ENCODE assay signal across 8 cellular contexts in the genomic region with DNA sequence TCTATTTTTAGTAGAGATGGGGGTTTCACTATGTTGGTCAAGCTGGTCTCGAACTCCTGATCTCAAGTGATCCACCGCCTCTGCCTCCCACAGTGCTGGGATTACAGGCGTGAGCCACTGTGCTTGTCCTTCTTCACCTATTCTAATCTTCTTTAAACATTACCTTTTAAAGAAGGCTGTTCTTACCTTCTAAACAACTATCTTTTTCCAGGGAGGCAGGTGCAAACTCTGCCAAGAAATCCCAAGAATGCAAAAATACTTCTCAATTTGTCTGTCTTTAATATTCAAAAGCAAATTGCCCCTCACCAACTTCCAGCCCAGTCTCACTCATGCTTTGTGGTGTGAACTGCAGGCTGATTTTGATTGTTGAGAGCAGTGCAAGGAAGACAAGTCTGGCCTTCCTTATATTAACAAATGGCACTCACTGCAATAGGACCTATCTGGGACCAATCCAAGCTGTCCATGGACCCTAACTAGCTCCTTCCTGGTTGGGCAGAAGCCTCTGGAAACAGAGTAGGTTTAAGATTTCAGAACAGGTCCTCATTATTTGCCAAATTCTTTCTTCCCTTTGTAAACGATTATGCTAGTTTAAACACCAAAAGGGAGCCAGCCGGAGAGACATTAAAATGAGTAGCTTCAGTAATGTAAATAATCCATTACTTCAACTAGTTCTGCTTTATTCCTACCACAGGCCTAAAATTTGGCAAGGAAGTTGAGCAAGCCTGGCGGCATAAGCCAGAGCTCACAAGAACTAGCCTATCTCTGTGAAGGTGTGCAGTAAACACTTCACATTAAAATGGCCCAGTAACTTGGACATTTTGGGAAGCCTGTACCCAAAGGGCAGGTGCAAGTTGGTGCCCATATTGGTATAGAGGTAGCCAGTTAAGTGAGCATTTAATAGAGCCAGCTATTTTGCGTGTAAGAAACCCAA. TPM values are rescaled to one million over a fixed set of nuclear protein-coding genes. Genes with fewer than 3 reads are reported as not detected.
DNase-seq lines count a peak whose midpoint lies in the region; ATAC-seq and TF ChIP-seq lines count a peak whose summit lies in the region.

No MANE protein-coding gene starts in this region.

- H2AK5ac ChIP-seq in H9 (ENCODE audit: insufficient read length, low read length): no peak overlapping the region

- peaks cover 12% of the 10 kb centered on the region for H3K23me2 ChIP-seq in H9 (ENCODE audit: insufficient read length, low read depth, low read length, poor library complexity, severe bottlenecking)

- H2BK12ac ChIP-seq in H9 (ENCODE audit: insufficient read length, low read depth, low read length): no peak overlapping the region

- H3K79me1 ChIP-seq in H9 (ENCODE audit: insufficient read depth, low read depth, low read length, poor library complexity, severe bottlenecking): no peaks in the 10 kb centered on the region

- no peak overlapping the region for H2BK15ac ChIP-seq in H9 (ENCODE audit: low read depth, low read length)

- H3K27ac ChIP-seq in ACC112 (ENCODE audit: low read depth, low read length) (peak overlapping the region; percentile 94), H9 (ENCODE audit: insufficient read length, low read depth, low read length) (peak overlapping the region; percentile 83), esophagus muscularis mucosa (replicated peaks in 1 of 4) (peak overlapping the region; percentile 90 to 99 (median 97))

- H3K4me1 ChIP-seq in ACC112 (ENCODE audit: control insufficient read depth, insufficient read depth, low read length, unreplicated experiment): peaks cover 7% of the 10 kb centered on the region
- no peaks in the 10 kb centered on the region for H3K4me1 ChIP-seq in H9 (ENCODE audit: insufficient read depth, low read length)
- peaks cover 26 to 34% (median 28%) of the 10 kb centered on the region in 4 donors for H3K4me1 ChIP-seq in esophagus muscularis mucosa

- H2AFZ ChIP-seq in ACC112 (ENCODE audit: low read length, unreplicated experiment): no peak overlapping the region
- H2AFZ ChIP-seq in H9 (ENCODE audit: low read length): no peak overlapping the region

- no peak for TF ChIP-seq POLR2A in esophagus muscularis mucosa (IDR thresholded peaks at IDR 0.05; ENCODE audit: low read depth)

- H4K20me1 ChIP-seq in H9 (ENCODE audit: control insufficient read depth, insufficient read depth, insufficient read length): no peaks in the 10 kb centered on the region

- H3K4me3 Mint-ChIP-seq in H9: peak overlapping the region; percentile 90 to 98
- H3K4me3 Mint-ChIP-seq in osteocyte (ENCODE audit: unreplicated experiment): peak overlapping the region; percentile 99

- no peak for ATAC-seq in GM21576 (IDR thresholded peaks at IDR 0.05; ENCODE audit: unreplicated experiment)

- H4K8ac ChIP-seq in H9 (replicated peaks; ENCODE audit: insufficient read length, low read depth, low read length): no peak overlapping the region

- peaks cover 27% of the 10 kb centered on the region for H3K79me2 ChIP-seq in ACC112 (ENCODE audit: control insufficient read depth, insufficient read depth, low read length, unreplicated experiment)
- 0 out of 2 replicates have a peak, but pooled peaks cover 2% of the 10 kb centered on the region for H3K79me2 ChIP-seq in H9 (ENCODE audit: insufficient read depth, low read length)

- no peak overlapping the region for H2BK20ac ChIP-seq in H9 (ENCODE audit: low read depth, low read length, poor library complexity, severe bottlenecking)

- TF ChIP-seq CTCF in H9 (conservative IDR thresholded peaks at IDR 0.05) (no peak), esophagus muscularis mucosa (IDR thresholded peaks at IDR 0.05) (no peak), osteocyte (IDR thresholded peaks at IDR 0.05) (no peak)

- H3K14ac ChIP-seq in H9 (ENCODE audit: insufficient read depth, low read length): no peak overlapping the region

- H2BK5ac ChIP-seq in H9 (ENCODE audit: insufficient read length, low read length): no peak overlapping the region

- H3K36me3 ChIP-seq in ACC112 (ENCODE audit: insufficient read depth, low read length): no peaks in the 10 kb centered on the region
- H3K36me3 ChIP-seq in esophagus muscularis mucosa: peaks cover 2 to 12% (median 6%) of the 10 kb centered on the region in 4 donors

- H3K9ac ChIP-seq in H9 (ENCODE audit: extremely low read depth, insufficient read length, low read length): peak overlapping the region; percentile 93

- peak overlapping the region; percentile 90 for H3K4me2 ChIP-seq in H9 (ENCODE audit: insufficient read depth, insufficient read length, low read length)

- H3K4me1 Mint-ChIP-seq in H9 (peaks cover 9% of the 10 kb centered on the region in 2 experiments), osteocyte (ENCODE audit: unreplicated experiment) (peaks cover 17% of the 10 kb centered on the region)

- H3K9me3 Mint-ChIP-seq in H9 (no peaks in the 10 kb centered on the region), osteocyte (ENCODE audit: unreplicated experiment) (no peaks in the 10 kb centered on the region)

- H3T11ph ChIP-seq in H9 (ENCODE audit: low read length): no peak overlapping the region

- peaks cover under 1 to 11% (median 9%) of the 10 kb centered on the region in 3 experiments; a peak in 5 of 7 replicates for H3K36me3 Mint-ChIP-seq in H9 (ENCODE audit: insufficient read depth in 1 of 3, low read depth in 3 of 3)
- peaks cover 6% of the 10 kb centered on the region for H3K36me3 Mint-ChIP-seq in osteocyte (ENCODE audit: unreplicated experiment)

- H4K5ac ChIP-seq in H9 (ENCODE audit: insufficient read length, low read depth, low read length): no peak overlapping the region

- no peak for DNase-seq in H9
- peak; percentile 32 for DNase-seq in SW480 (ENCODE audit: low spot score)
- DNase-seq in esophagus muscularis mucosa (ENCODE audit: extremely low spot score): no peak
- DNase-seq in osteocyte (ENCODE audit: extremely low spot score, unreplicated experiment): no peak
- no peak for DNase-seq in iPS-NIHi7 (ENCODE audit: extremely low spot score)
- no peak for DNase-seq in NCI-H774 (lab: John Stamatoyannopoulos, UW)

- H3K27me3 ChIP-seq in ACC112 (ENCODE audit: insufficient read depth, low read length) (no peaks in the 10 kb centered on the region), H9 (ENCODE audit: insufficient read depth, low read length) (0 out of 2 replicates have a peak, but pooled peaks cover 1% of the 10 kb centered on the region), esophagus muscularis mucosa (no peaks in the 10 kb centered on the region)

- H3K56ac ChIP-seq in H9 (ENCODE audit: insufficient read length, low read depth, low read length): no peak overlapping the region

- TF ChIP-seq EP300 in esophagus muscularis mucosa (IDR thresholded peaks at IDR 0.05): no peak

- H3K4me3 ChIP-seq in ACC112 (ENCODE audit: low read depth, low read length) (peak overlapping the region; percentile 81), esophagus muscularis mucosa (peak overlapping the region; percentile 68 to 97 (median 88))

- no peaks in the 10 kb centered on the region for H3K9me3 ChIP-seq in H9 (ENCODE audit: control insufficient read depth, low read depth, low read length)
- H3K9me3 ChIP-seq in esophagus muscularis mucosa: no peaks in the 10 kb centered on the region

- no CpG with 5 or more reads among the region's 7 CpGs for WGBS in H9 (ENCODE audit: extremely low coverage, insufficient read length, low lambda C conversion rate)
- WGBS in esophagus muscularis mucosa: 42% methylated on average over 7 of the region's 7 CpGs

- intact Hi-C loops in esophagus muscularis mucosa (cut with DNase I): no loop called here

- H3K27ac Mint-ChIP-seq in H9: peak overlapping the region; percentile 90 to 97 (median 92)
- peak overlapping the region; percentile 100 for H3K27ac Mint-ChIP-seq in osteocyte (ENCODE audit: unreplicated experiment)

- H3K18ac ChIP-seq in H9 (ENCODE audit: insufficient read length, low read depth, low read length): no peak overlapping the region

- no peaks in the 10 kb centered on the region; the same call in 1 of the 2 replicates for H3K27me3 Mint-ChIP-seq in H9 (ENCODE audit: low read depth)
- no peaks in the 10 kb centered on the region for H3K27me3 Mint-ChIP-seq in osteocyte (ENCODE audit: unreplicated experiment)

- H3K4ac ChIP-seq in H9 (ENCODE audit: low read depth, low read length): no peak overlapping the region

- H2BK120ac ChIP-seq in H9 (ENCODE audit: low read depth, low read length, poor library complexity, severe bottlenecking): no peak overlapping the region

- H3K23ac ChIP-seq in H9 (ENCODE audit: insufficient read length, low read depth, low read length): no peak overlapping the region

- no peak overlapping the region for H4K91ac ChIP-seq in H9 (ENCODE audit: insufficient read length, low read depth, low read length)

RNA-seq across cellular contexts. Expression of gene SCAND1, which starts 1.6 kb away (rescaled TPM):
- total RNA-seq in H9 (2021) (59.1 and 60.5 TPM in 2 replicates), esophagus muscularis mucosa (100 to 1,000 TPM in 2 of 4 donors, 10 to 100 TPM in 2; 79.7 to 138 (median 94.2) TPM), osteocyte (80.2 and 81.4 TPM in 2 replicates)

RNA-seq across cellular contexts. Expression of gene CNBD2, which starts 15.6 kb away (rescaled TPM):
- total RNA-seq in H9 (2021) (2.3 and 3.1 TPM in 2 replicates), esophagus muscularis mucosa (1 to 10 TPM; 4.2 to 7.1 (median 4.7) TPM), osteocyte (3.8 and 4.6 TPM in 2 replicates)
